ENCODE assay signal across 24 cellular contexts in the genomic region with DNA sequence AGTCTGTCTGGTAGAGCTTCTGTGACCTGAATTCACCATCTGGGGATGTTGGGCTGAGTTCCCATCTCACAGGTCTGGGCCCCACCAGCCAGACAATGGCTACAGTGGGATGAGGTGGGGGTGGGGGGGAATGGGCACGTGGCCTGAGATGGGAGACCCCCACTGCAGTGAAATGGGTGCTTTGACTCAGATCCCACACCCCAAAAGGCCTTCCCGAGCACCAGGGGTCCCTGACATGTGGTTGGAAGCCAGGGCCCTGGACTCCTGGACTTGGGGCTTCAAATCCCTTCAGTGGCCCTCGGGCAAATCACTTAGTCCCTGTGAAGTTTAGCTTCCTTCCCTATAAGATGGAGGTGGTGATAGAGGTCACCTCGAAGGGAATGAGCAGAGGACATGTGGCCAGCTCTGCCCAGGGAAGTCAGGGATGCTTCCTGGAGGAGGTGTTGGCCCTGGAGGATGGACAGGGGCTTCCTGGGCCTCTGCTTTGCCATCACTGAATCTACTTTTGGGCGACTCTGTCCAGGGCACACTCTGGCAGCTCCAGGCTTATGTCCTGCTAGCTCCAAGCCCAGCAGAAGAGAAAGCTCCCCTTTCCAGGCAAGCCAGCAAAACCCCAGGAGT.
"Had no signal": no experiment of that assay in that cellular context is flagged by ENCODE, and none has a peak within 500 bp of the region (broad histone marks: within the 10 kb centered on the region; RNA-seq: fewer than 3 reads in every experiment).

No MANE protein-coding gene starts in this region.

- H3K4me1 Mint-ChIP-seq: immature natural killer cell; naive B cell; stimulated activated naive B cell treated with anti-CD40 and anti-IgM and Interleukin-4, amounts not matched to agents 10 μg/mL and 1 μg/mL and 100 μg/mL, for 72 hours had no signal

- H3K36me3 ChIP-seq: neural progenitor cell, thoracic aorta, uterus had no signal

- H3K4me3 ChIP-seq: coronary artery, esophagus muscularis mucosa, lower lobe of right lung, mucosa of descending colon, neural progenitor cell, psoas muscle, sigmoid colon, thoracic aorta, tibial nerve, upper lobe of left lung, uterus had no signal

- H3K27ac ChIP-seq: coronary artery, esophagus muscularis mucosa, lower lobe of right lung, neural progenitor cell, psoas muscle, sigmoid colon, tibial nerve, upper lobe of left lung, uterus had no signal

- DNase-seq: dermis blood vessel endothelial cell; effector memory CD4-positive, alpha-beta T cell; foreskin melanocyte; hypothalamus; immature natural killer cell; islet precursor cell; naive B cell; psoas muscle; sigmoid colon; stimulated activated CD4-positive, alpha-beta T cell treated with anti-CD3 and anti-CD28 coated beads, Interleukin-2, amount 100 ng/mL, for 48 hours; stimulated activated naive B cell treated with anti-CD40 and anti-IgM and Interleukin-4, amounts not matched to agents 10 μg/mL and 1 μg/mL and 100 μg/mL, for 72 hours; upper lobe of left lung; uterus had no signal

- ATAC-seq: left ventricle myocardium superior; lower lobe of right lung; mucosa of descending colon; psoas muscle; right cardiac atrium; stimulated activated naive B cell treated with anti-CD40 and anti-IgM and Interleukin-4, amounts not matched to agents 10 μg/mL and 1 μg/mL and 100 μg/mL, for 72 hours had no signal

- H3K27ac Mint-ChIP-seq: immature natural killer cell; naive B cell; neural progenitor cell; stimulated activated naive B cell treated with anti-CD40 and anti-IgM and Interleukin-4, amounts not matched to agents 10 μg/mL and 1 μg/mL and 100 μg/mL, for 72 hours; stimulated activated naive CD8-positive, alpha-beta T cell treated with anti-CD3 and anti-CD28 coated beads, Interleukin-15, Interleukin-2, amounts not matched to agents 100 ng/mL and 50 ng/mL, for 24 hours had no signal

- H3K9me3 ChIP-seq: lower lobe of right lung, psoas muscle, sigmoid colon, thoracic aorta, uterus had no signal

- H3K4me3 Mint-ChIP-seq: immature natural killer cell; naive B cell; nephron; neural progenitor cell; stimulated activated naive B cell treated with anti-CD40 and anti-IgM and Interleukin-4, amounts not matched to agents 10 μg/mL and 1 μg/mL and 100 μg/mL, for 72 hours; stimulated activated naive CD8-positive, alpha-beta T cell treated with anti-CD3 and anti-CD28 coated beads, Interleukin-15, Interleukin-2, amounts not matched to agents 100 ng/mL and 50 ng/mL, for 24 hours had no signal

- H3K4me2 ChIP-seq: neural progenitor cell had no signal

- H3K27me3 ChIP-seq: esophagus muscularis mucosa, neural progenitor cell, sigmoid colon, tibial nerve, upper lobe of left lung, uterus had no signal

- H3K4me1 ChIP-seq: esophagus muscularis mucosa, lower lobe of right lung, neural progenitor cell, psoas muscle, sigmoid colon, tibial nerve, upper lobe of left lung, uterus had no signal

- H3K9me3 Mint-ChIP-seq: immature natural killer cell; stimulated activated naive B cell treated with anti-CD40 and anti-IgM and Interleukin-4, amounts not matched to agents 10 μg/mL and 1 μg/mL and 100 μg/mL, for 72 hours; stimulated activated naive CD8-positive, alpha-beta T cell treated with anti-CD3 and anti-CD28 coated beads, Interleukin-15, Interleukin-2, amounts not matched to agents 100 ng/mL and 50 ng/mL, for 24 hours had no signal

- H3K9ac ChIP-seq: neural progenitor cell had no signal

- H3K27me3 Mint-ChIP-seq: naive B cell; stimulated activated naive B cell treated with anti-CD40 and anti-IgM and Interleukin-4, amounts not matched to agents 10 μg/mL and 1 μg/mL and 100 μg/mL, for 72 hours; stimulated activated naive CD8-positive, alpha-beta T cell treated with anti-CD3 and anti-CD28 coated beads, Interleukin-15, Interleukin-2, amounts not matched to agents 100 ng/mL and 50 ng/mL, for 24 hours had no signal
